ENCODE assay signal across 13 cellular contexts in the genomic region with DNA sequence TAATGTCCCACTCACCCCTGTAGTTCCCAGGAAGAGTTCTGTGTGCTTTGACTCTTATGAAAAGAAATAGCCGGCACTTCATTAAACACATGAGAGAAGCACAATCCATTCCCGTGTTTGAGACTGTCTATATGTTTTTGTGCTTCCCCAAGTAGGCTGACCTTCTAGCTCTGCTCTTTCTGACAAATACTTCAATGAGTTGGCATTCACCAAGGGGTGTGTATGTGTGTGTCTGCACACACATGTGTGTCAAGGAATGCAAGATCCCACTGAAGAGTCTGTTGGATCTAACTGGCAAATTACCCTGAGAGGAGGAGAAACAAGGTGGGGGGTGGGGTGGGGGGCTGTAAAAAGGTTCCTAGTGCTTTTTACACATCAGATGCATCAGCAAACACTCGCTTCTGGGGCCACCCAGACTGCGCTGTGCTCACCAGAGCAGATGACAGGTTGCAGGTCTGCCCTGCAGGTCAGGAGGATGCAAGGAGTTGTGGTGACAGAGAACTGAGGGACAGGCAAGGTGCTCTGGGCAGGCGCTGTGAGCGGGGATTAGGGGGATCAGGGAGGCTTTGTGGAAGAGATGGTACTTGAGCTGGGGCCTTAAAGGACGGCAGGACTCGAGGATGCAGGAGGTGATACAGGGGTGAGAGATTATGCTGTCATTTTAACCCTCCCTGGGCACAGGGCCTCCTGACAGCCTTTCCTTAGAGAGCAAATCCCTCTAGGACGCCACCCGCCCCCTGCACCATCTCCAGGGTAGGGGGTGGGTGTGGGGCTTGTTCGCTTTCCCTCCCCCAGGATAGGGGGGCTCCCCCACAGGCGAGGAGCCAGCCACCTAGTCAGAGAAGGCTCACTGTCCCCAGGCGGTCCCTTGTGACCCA.
DNase-seq lines count a peak whose midpoint lies in the region; ATAC-seq and TF ChIP-seq lines count a peak whose summit lies in the region.
"Had no signal": no experiment of that assay in that cellular context is flagged by ENCODE, and none has a peak within 500 bp of the region (broad histone marks: within the 10 kb centered on the region; RNA-seq: fewer than 3 reads in every experiment).

No MANE protein-coding gene starts in this region.

- H3K27ac Mint-ChIP-seq in activated CD4-positive, alpha-beta T cell treated with anti-CD3 and anti-CD28 coated beads, Interleukin-2, amount 10 ng/mL, durations not matched to agents 24 days and 14 days = peak overlapping the region; percentile 87
- H3K27ac Mint-ChIP-seq in WTC11 (peak overlapping the region; percentile 89), immature natural killer cell (peak overlapping the region; percentile 70 to 90 (median 84))

- intact Hi-C loops in activated CD4-positive, alpha-beta T cell treated with anti-CD3 and anti-CD28 coated beads, Interleukin-2, amount 10 ng/mL, durations not matched to agents 24 days and 14 days (cut with micrococcal nuclease) = no loop called here
- intact Hi-C loops in stomach (cut with DNase I; ENCODE audit: low total_unique reads) = no loop called here

- no peak overlapping the region for H3K9ac ChIP-seq in Karpas-422 (ENCODE audit: low read length)

- H3K4me1 ChIP-seq in stomach (peaks cover 70 to 97% (median 90%) of the 10 kb centered on the region in 4 donors), Karpas-422 (ENCODE audit: low read length) (no peaks in the 10 kb centered on the region)

- H3K27me3 Mint-ChIP-seq in activated CD4-positive, alpha-beta T cell treated with anti-CD3 and anti-CD28 coated beads, Interleukin-2, amount 10 ng/mL, durations not matched to agents 24 days and 14 days = no peaks in the 10 kb centered on the region
- H3K27me3 Mint-ChIP-seq in WTC11 (ENCODE audit: low read depth) (no peaks in the 10 kb centered on the region), immature natural killer cell (ENCODE audit: low read depth in 3 of 3) (peaks cover 0 to 7% (median 2%) of the 10 kb centered on the region in 3 donors)

- no peaks in the 10 kb centered on the region for H3K9me3 Mint-ChIP-seq in activated CD4-positive, alpha-beta T cell treated with anti-CD3 and anti-CD28 coated beads, Interleukin-2, amount 10 ng/mL, durations not matched to agents 24 days and 14 days
- no peaks in the 10 kb centered on the region for H3K9me3 Mint-ChIP-seq in WTC11
- H3K9me3 Mint-ChIP-seq in immature natural killer cell = no peaks in the 10 kb centered on the region

- H3K4me2 ChIP-seq in Karpas-422 (ENCODE audit: low read depth, low read length, poor library complexity, severe bottlenecking) = no peak overlapping the region

- H2AFZ ChIP-seq in Karpas-422 (ENCODE audit: low read length) = no peak overlapping the region

- H3K9me2 ChIP-seq in Karpas-422 (replicated peaks; ENCODE audit: insufficient read depth, low read length) = no peaks in the 10 kb centered on the region

- H3K9me3 ChIP-seq in stomach (no peaks in the 10 kb centered on the region), Karpas-422 (ENCODE audit: low read length) (no peaks in the 10 kb centered on the region)

- peaks cover 5% of the 10 kb centered on the region for H3K36me3 Mint-ChIP-seq in activated CD4-positive, alpha-beta T cell treated with anti-CD3 and anti-CD28 coated beads, Interleukin-2, amount 10 ng/mL, durations not matched to agents 24 days and 14 days (ENCODE audit: low read depth)
- H3K36me3 Mint-ChIP-seq in WTC11 (no peaks in the 10 kb centered on the region), immature natural killer cell (no peaks in the 10 kb centered on the region)

- H3K36me3 ChIP-seq in stomach (no peaks in the 10 kb centered on the region), Karpas-422 (ENCODE audit: insufficient read depth, low read length) (no peaks in the 10 kb centered on the region)

- WGBS in stomach, 5 donors = 62 to 72% (median 67%) methylated on average over 13 of the region's 13 CpGs

- POLR2A ChIA-PET in WTC11 (lab: Charles Lee) = no interaction called here

- peak overlapping the region; percentile 5 to 87 (median 81) for H3K27ac ChIP-seq in stomach
- H3K27ac ChIP-seq in Karpas-422 (ENCODE audit: low read length) = no peak overlapping the region
- H3K27ac ChIP-seq: epithelial cell of prostate had no signal

- TF ChIP-seq CTCF in WTC11 (IDR thresholded peaks at IDR 0.05) (no peak), stomach (IDR thresholded peaks at IDR 0.05) (no peak)

- DNase-seq in activated CD4-positive, alpha-beta T cell treated with anti-CD3 and anti-CD28 coated beads, Interleukin-2, amount 10 ng/mL, durations not matched to agents 24 days and 14 days = peak; percentile 68
- DNase-seq in activated CD4-positive, alpha-beta T cell treated with anti-CD3 and anti-CD28 coated beads, Interleukin-2, amount 50 U/mL, for 4 hours = no peak
- DNase-seq in WTC11 (ENCODE audit: low spot score) = no peak
- DNase-seq in immature natural killer cell = no peak
- no peak for DNase-seq in stomach
- DNase-seq in Karpas-422 = no peak
- DNase-seq in NCI-H2081 (lab: John Stamatoyannopoulos, UW) = no peak
- no peak for DNase-seq in stimulated activated CD8-positive, alpha-beta memory T cell treated with anti-CD3 and anti-CD28 coated beads, Interleukin-4, amount 100 ng/mL, for 48 hours
- DNase-seq: activated CD4-positive, alpha-beta T cell treated with anti-CD3 and anti-CD28 coated beads for 48 hours; aorta; EL; NCI-H748 treated with DMSO at 0.1 percent for 48 hours had no signal

- H4K20me1 ChIP-seq in Karpas-422 (ENCODE audit: insufficient read depth, low read depth, low read length) = 0 out of 2 replicates have a peak, but pooled peaks cover 2% of the 10 kb centered on the region

- no peak for ATAC-seq in WTC11

- H3K27me3 ChIP-seq in stomach (no peaks in the 10 kb centered on the region), Karpas-422 (ENCODE audit: low read length) (no peaks in the 10 kb centered on the region)

- no peaks in the 10 kb centered on the region for H3K79me2 ChIP-seq in Karpas-422 (ENCODE audit: low read length)

- H3K4me3 ChIP-seq in stomach (no peak overlapping the region), Karpas-422 (ENCODE audit: low read length) (no peak overlapping the region)

- TF ChIP-seq EP300 in stomach (IDR thresholded peaks at IDR 0.05) = no peak

- no peak for TF ChIP-seq POLR2A in stomach (IDR thresholded peaks at IDR 0.05)

- peak overlapping the region; percentile 54 for H3K4me3 Mint-ChIP-seq in activated CD4-positive, alpha-beta T cell treated with anti-CD3 and anti-CD28 coated beads, Interleukin-2, amount 10 ng/mL, durations not matched to agents 24 days and 14 days
- no peak overlapping the region for H3K4me3 Mint-ChIP-seq in WTC11
- peak overlapping the region; percentile 31 to 79 (median 60) for H3K4me3 Mint-ChIP-seq in immature natural killer cell

- CTCF ChIA-PET in WTC11 (lab: Charles Lee) = interaction anchor here (0.6 to 2.3 kb wide), 5 partner anchors 16 to 330 kb away, joined by 3 to 13 read pairs (median 3); no protein-coding TSS in a partner anchor

- peaks cover 77% of the 10 kb centered on the region for H3K4me1 Mint-ChIP-seq in activated CD4-positive, alpha-beta T cell treated with anti-CD3 and anti-CD28 coated beads, Interleukin-2, amount 10 ng/mL, durations not matched to agents 24 days and 14 days
- H3K4me1 Mint-ChIP-seq in WTC11 (peaks cover 83% of the 10 kb centered on the region), immature natural killer cell (peaks cover 93 to 100% of the 10 kb centered on the region in 2 donors)

TF ChIP-seq in WTC11, 78 proteins besides CTCF, POLR2A, EP300 and RAD21 (continues in another document):
- TF ChIP-seq CBFB (CRISPR knock-in tag; IDR thresholded peaks at IDR 0.05; ENCODE audit: low read depth) = no peak
- TF ChIP-seq, protein P1, sequence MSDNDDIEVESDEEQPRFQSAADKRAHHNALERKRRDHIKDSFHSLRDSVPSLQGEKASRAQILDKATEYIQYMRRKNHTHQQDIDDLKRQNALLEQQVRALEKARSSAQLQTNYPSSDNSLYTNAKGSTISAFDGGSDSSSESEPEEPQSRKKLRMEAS (CRISPR knock-in tag; IDR thresholded peaks at IDR 0.05) = no peak
- TF ChIP-seq PRDM15 (CRISPR knock-in tag; IDR thresholded peaks at IDR 0.05) = no peak
- TF ChIP-seq, protein P2, sequence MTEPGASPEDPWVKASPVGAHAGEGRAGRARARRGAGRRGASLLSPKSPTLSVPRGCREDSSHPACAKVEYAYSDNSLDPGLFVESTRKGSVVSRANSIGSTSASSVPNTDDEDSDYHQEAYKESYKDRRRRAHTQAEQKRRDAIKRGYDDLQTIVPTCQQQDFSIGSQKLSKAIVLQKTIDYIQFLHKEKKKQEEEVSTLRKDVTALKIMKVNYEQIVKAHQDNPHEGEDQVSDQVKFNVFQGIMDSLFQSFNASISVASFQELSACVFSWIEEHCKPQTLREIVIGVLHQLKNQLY (CRISPR knock-in tag; IDR thresholded peaks at IDR 0.05) = no peak
